In genomic region chr2:32009479-32010256, GRCh38 we compare ENCODE assay signal across 8 cellular contexts. TPM values are rescaled to one million over a fixed set of nuclear protein-coding genes. Genes with fewer than 3 reads are reported as not detected.
DNase-seq lines count a peak whose midpoint lies in the region; ATAC-seq and TF ChIP-seq lines count a peak whose summit lies in the region.

No MANE protein-coding gene starts in this region.

- peak overlapping the region; percentile 83 for H3K27ac ChIP-seq in layer of hippocampus (ENCODE audit: low read depth, low read length)

- no peaks in the 10 kb centered on the region for H3K9me3 Mint-ChIP-seq in Calu3 (ENCODE audit: low read depth, unreplicated experiment)
- no peaks in the 10 kb centered on the region for H3K9me3 Mint-ChIP-seq in central memory CD8-positive, alpha-beta T cell

- intact Hi-C loops in Calu3 (cut with micrococcal nuclease; ENCODE audit: unreplicated experiment) = loop anchor here (5.0 to 10.0 kb wide), 2 partner anchors 53 to 125 kb away; partner anchors contain the start of gene SPAST

- peaks cover 34% of the 10 kb centered on the region for H3K36me3 Mint-ChIP-seq in Calu3 (ENCODE audit: insufficient read depth, unreplicated experiment)
- H3K36me3 Mint-ChIP-seq in central memory CD8-positive, alpha-beta T cell (ENCODE audit: insufficient read depth) = peaks cover 11% of the 10 kb centered on the region

- H3K27me3 Mint-ChIP-seq in Calu3 (ENCODE audit: unreplicated experiment) = no peaks in the 10 kb centered on the region
- no peaks in the 10 kb centered on the region for H3K27me3 Mint-ChIP-seq in central memory CD8-positive, alpha-beta T cell

- H3K27me3 ChIP-seq in layer of hippocampus (ENCODE audit: control insufficient read depth, insufficient read depth, low read length) = no peaks in the 10 kb centered on the region

- ATAC-seq in GM19467 (IDR thresholded peaks at IDR 0.05; ENCODE audit: unreplicated experiment) = peak; percentile 25
- ATAC-seq in central memory CD8-positive, alpha-beta T cell (replicated peaks; ENCODE audit: extremely low read depth, poor library complexity, severe bottlenecking) = no peak

- no peak for TF ChIP-seq CTCF in Calu3 (IDR thresholded peaks at IDR 0.05; ENCODE audit: unreplicated experiment)

- CTCF ChIA-PET in Calu3 (lab: Charles Lee) = interaction anchor here (1.9 kb wide), 1 partner anchor 30 kb away, joined by 8 read pairs; the partner anchor contains the start of gene DPY30

- BruUV-seq in Calu3 (replicated peaks; lab: Mats Ljungman, UMichigan) = no TSS peak

- peaks cover 32% of the 10 kb centered on the region for H3K4me1 Mint-ChIP-seq in Calu3 (ENCODE audit: low read depth, unreplicated experiment)
- H3K4me1 Mint-ChIP-seq in central memory CD8-positive, alpha-beta T cell = peaks cover 50% of the 10 kb centered on the region

- H3K27ac Mint-ChIP-seq in Calu3 (ENCODE audit: unreplicated experiment) = peak overlapping the region; percentile 72
- peak overlapping the region; percentile 73 for H3K27ac Mint-ChIP-seq in central memory CD8-positive, alpha-beta T cell (ENCODE audit: low read depth)

- DNase-seq in Calu3 = peak; percentile 35
- DNase-seq in HT-29 (ENCODE audit: low spot score) = peak; percentile 38
- peak; percentile 15 to 23 (median 20) for DNase-seq in activated CD4-positive, CD25-positive, alpha-beta regulatory T cell (lab: John Stamatoyannopoulos, UW)
- peak; percentile 19 to 23 for DNase-seq in central memory CD8-positive, alpha-beta T cell (ENCODE audit: low spot score in 2 of 2)
- peak; percentile 51 for DNase-seq in stimulated activated CD4-positive, alpha-beta T cell treated with anti-CD3 and anti-CD28 coated beads, Interleukin-2, amount 100 ng/mL, for 24 hours
- no peak for DNase-seq in DMS79 treated with DMSO at 0.1 percent for 48 hours (lab: John Stamatoyannopoulos, UW)

- peak overlapping the region; percentile 87 for H3K4me3 Mint-ChIP-seq in Calu3 (ENCODE audit: low read depth, unreplicated experiment)
- peak overlapping the region; percentile 92 for H3K4me3 Mint-ChIP-seq in central memory CD8-positive, alpha-beta T cell

RNA-seq across cellular contexts. Expression of gene MEMO1, which starts 1.1 kb away (rescaled TPM):
- 48.3 and 53.9 TPM in 2 replicates for total RNA-seq in Calu3 (2022)
- 32.6 and 42.2 TPM in 2 replicates for total RNA-seq in HT-29 (2014; rRNA removed; shearing (Covaris generic))

RNA-seq across cellular contexts. Expression of gene DPY30, which starts 29.9 kb away (rescaled TPM):
- 106 and 117 TPM in 2 replicates for total RNA-seq in Calu3 (2022)
- total RNA-seq in HT-29 (2014; rRNA removed; shearing (Covaris generic)) = 61.4 and 63.7 TPM in 2 replicates

RNA-seq across cellular contexts. Expression of gene SPAST, which starts 53.7 kb away (rescaled TPM):
- 18.5 and 18.8 TPM in 2 replicates for total RNA-seq in Calu3 (2022)
- 10.8 and 11.4 TPM in 2 replicates for total RNA-seq in HT-29 (2014; rRNA removed; shearing (Covaris generic))
